Comparison of ENCODE assay signal across 18 cellular contexts in genomic region chr6:10449751-10450150, GRCh38. TPM values are rescaled to one million over a fixed set of nuclear protein-coding genes. Genes with fewer than 3 reads are reported as not detected.
DNase-seq lines count a peak whose midpoint lies in the region; ATAC-seq and TF ChIP-seq lines count a peak whose summit lies in the region.
"Had no signal": no experiment of that assay in that cellular context is flagged by ENCODE, and none has a peak within 500 bp of the region (broad histone marks: within the 10 kb centered on the region; RNA-seq: fewer than 3 reads in every experiment).

No MANE protein-coding gene starts in this region.

- WGBS in prostate gland: 81% methylated on average over 5 of the region's 5 CpGs

- no peaks in the 10 kb centered on the region for H3K4me1 ChIP-seq in prostate gland (replicated peaks)

- no peak for TF ChIP-seq POLR2A in prostate gland (IDR thresholded peaks at IDR 0.05)

- H3K4me3 ChIP-seq in prostate gland: no peak overlapping the region

- DNase-seq in A172 (ENCODE audit: low spot score) (peak; percentile 60), HT1080 (ENCODE audit: low read depth) (peak; percentile 46), RKO (ENCODE audit: low spot score) (peak; percentile 14), epithelial cell of prostate (ENCODE audit: low read depth, low spot score) (no peak), NCI-H1417 (lab: John Stamatoyannopoulos, UW) (no peak), prostate gland (ENCODE audit: low spot score) (no peak), posterior cingulate gyrus (no peak)
- DNase-seq: Calu3; CD4-positive, alpha-beta T cell; DMS53; H9; MV-4-11; NCI-H1417 treated with DMSO at 0.1 percent for 48 hours; NCI-H187 treated with DMSO at 0.1 percent for 48 hours; NCI-H345; NCI-H524 treated with DMSO at 0.1 percent for 48 hours; Right ventricle myocardium superior had no signal

- peak overlapping the region; percentile 96 for H3K27ac ChIP-seq in epithelial cell of prostate
- H3K27ac ChIP-seq in prostate gland: no peak overlapping the region

- no peak for ATAC-seq in HG03196 (IDR thresholded peaks at IDR 0.05; ENCODE audit: unreplicated experiment)

- no peaks in the 10 kb centered on the region for H3K36me3 ChIP-seq in prostate gland

- no peak for TF ChIP-seq CTCF in prostate gland (IDR thresholded peaks at IDR 0.05)

- intact Hi-C loops in prostate gland (cut with DNase I) (no loop called here), posterior cingulate gyrus (cut with DNase I) (no loop called here)

- no peaks in the 10 kb centered on the region for H3K27me3 ChIP-seq in prostate gland (replicated peaks; ENCODE audit: insufficient read depth)

- no peaks in the 10 kb centered on the region for H3K9me3 ChIP-seq in prostate gland

RNA-seq across cellular contexts. Expression of gene TFAP2A, which starts 34.9 kb away (rescaled TPM):
- total RNA-seq in A172 (2014; rRNA removed; shearing (Covaris generic)): 5.2 TPM in 2 replicates
- total RNA-seq in HT1080 (2014; rRNA removed; shearing (Covaris generic)): 0.60 and 1.8 TPM in 2 replicates
- 3.5 and 4.8 TPM in 2 replicates for polyA plus RNA-seq in HT1080 (2015; cell fraction: cytosol; rRNA removed)
- polyA plus RNA-seq in HT1080 (2015; cell fraction: nucleus; rRNA removed): 7.0 and 9.0 TPM in 2 replicates
- total RNA-seq in prostate gland: 10 to 100 TPM; 16.0 to 20.4 TPM

Comparison
In these comparisons a context has a peak if more than half of its experiments do, and no peak if none do; other contexts are left out.
1. DNase-seq: peak in A172 (single experiment), HT1080 (single experiment) and RKO (single experiment); none in epithelial cell of prostate (single experiment), NCI-H1417 (0 of 3), prostate gland (single experiment) and posterior cingulate gyrus (0 of 10).